Comparison of ENCODE assay signal across 19 cellular contexts in the genomic region with DNA sequence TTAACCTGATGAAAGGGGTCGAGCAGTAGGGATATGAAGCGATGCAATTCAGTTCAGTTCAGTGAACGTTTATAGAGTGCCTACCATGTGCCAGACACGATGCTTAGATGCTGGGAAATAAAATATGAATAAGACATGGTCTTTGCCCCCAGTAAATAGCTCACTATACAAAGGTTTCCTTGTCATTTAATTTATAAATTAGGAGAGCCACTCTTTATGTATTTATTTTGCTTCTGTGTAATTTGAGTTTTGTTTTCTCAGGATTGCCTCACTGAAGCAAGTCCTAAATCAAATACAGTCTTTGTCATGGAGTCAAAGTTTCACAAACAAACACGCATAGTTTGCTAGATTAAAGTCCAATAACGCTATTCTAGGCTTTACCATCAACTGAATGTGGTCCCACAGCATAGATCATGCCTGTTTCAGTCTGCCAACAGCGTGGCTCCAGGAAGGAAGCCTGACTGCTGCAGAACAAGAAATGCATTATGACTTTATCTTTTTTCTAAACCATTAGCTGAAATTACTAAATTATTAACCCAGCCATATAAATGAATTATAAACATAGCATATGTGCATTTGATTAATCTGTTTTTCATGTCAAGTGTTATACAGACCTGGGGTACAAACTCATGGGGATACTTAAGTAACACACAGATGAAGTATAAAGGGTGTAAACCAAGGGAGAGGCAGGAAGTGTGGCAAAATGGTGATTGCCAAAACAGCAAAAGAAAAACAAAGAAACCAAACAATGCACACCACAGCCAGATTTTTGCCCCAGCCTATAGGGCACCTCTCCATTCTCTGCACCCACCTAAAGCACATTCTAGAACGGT. TPM values are rescaled to one million over a fixed set of nuclear protein-coding genes. Genes with fewer than 3 reads are reported as not detected.
DNase-seq lines count a peak whose midpoint lies in the region; ATAC-seq, FAIRE-seq and TF ChIP-seq lines count a peak whose summit lies in the region.
"Had no signal": no experiment of that assay in that cellular context is flagged by ENCODE, and none has a peak within 500 bp of the region (broad histone marks: within the 10 kb centered on the region; RNA-seq: fewer than 3 reads in every experiment).

No MANE protein-coding gene starts in this region.

- no peak for TF ChIP-seq CTCF in Loucy (conservative IDR thresholded peaks at IDR 0.05; ENCODE audit: low read length)
- no peak for TF ChIP-seq CTCF in chondrocyte (IDR thresholded peaks at IDR 0.05)
- no peak for TF ChIP-seq CTCF in HepG2 (CRISPR knock-in tag; IDR thresholded peaks at IDR 0.05)

- TSS peak; percentile 96 for BruUV-seq in HepG2 (replicated peaks; lab: Mats Ljungman, UMichigan)

- intact Hi-C loops in HepG2 (cut with micrococcal nuclease; ENCODE audit: unreplicated experiment) = loop anchor here (1.0 kb wide), 6 partner anchors 23 to 180 kb away; partner anchors contain the start of gene CCN2

- H3K9me3 ChIP-seq in Loucy (ENCODE audit: insufficient read depth, low read depth, low read length) = no peaks in the 10 kb centered on the region
- H3K9me3 ChIP-seq in HepG2 (ENCODE audit: low read length) = no peaks in the 10 kb centered on the region
- H3K9me3 ChIP-seq: heart right ventricle had no signal

- TF ChIP-seq EP300 in HepG2 (IDR thresholded peaks at IDR 0.05; ENCODE audit: low read depth in 2 of 2, low read length in 2 of 2) (peak; percentile 98 to 100), HepG2 (CRISPR knock-in tag; IDR thresholded peaks at IDR 0.05; ENCODE audit: borderline replicate concordance) (peak; percentile 99)

- H3K4me1 Mint-ChIP-seq in chondrocyte (ENCODE audit: low read depth) = peaks cover 78% of the 10 kb centered on the region
- H3K4me1 Mint-ChIP-seq: activated CD4-positive, alpha-beta T cell treated with anti-CD3 and anti-CD28 coated beads, Interleukin-2, amount 10 ng/mL, durations not matched to agents 7 days and 5 days had no signal

- no peak overlapping the region for H3K4me3 Mint-ChIP-seq in chondrocyte (ENCODE audit: unreplicated experiment)
- H3K4me3 Mint-ChIP-seq: activated CD4-positive, alpha-beta T cell treated with anti-CD3 and anti-CD28 coated beads, Interleukin-2, amount 10 ng/mL, durations not matched to agents 7 days and 5 days; CD4-positive, alpha-beta T cell had no signal

- CTCF ChIA-PET in HepG2 (lab: Yijun Ruan, JAX; ENCODE audit: low intra/inter-chr PET ratio, low total read pairs) = interaction anchor here (1.1 to 1.7 kb wide), 2 partner anchors 22 to 31 kb away, joined by 4 to 7 read pairs; partner anchors contain the start of gene CCN2

- H3K27me3 ChIP-seq in ACC112 (ENCODE audit: insufficient read depth, low read length) (no peaks in the 10 kb centered on the region), Loucy (ENCODE audit: insufficient read depth, low read length, poor library complexity, severe bottlenecking) (no peaks in the 10 kb centered on the region), HepG2 (ENCODE audit: control insufficient read depth in 1 of 2, insufficient read depth in 2 of 2, low read length in 2 of 2) (no peaks in the 10 kb centered on the region)
- H3K27me3 ChIP-seq: heart right ventricle had no signal

- H3K9ac ChIP-seq in Loucy (ENCODE audit: low read depth, low read length, poor library complexity, severe bottlenecking) (peak overlapping the region; percentile 9), HepG2 (ENCODE audit: insufficient read depth, low read depth, low read length) (peak overlapping the region; percentile 81)

- DNase-seq in chondrocyte (ENCODE audit: low spot score) (no peak), HepG2 (ENCODE audit: low spot score) (peak; percentile 100), hippocampal formation (lab: John Stamatoyannopoulos, UW) (no peak), NCI-H146 (lab: John Stamatoyannopoulos, UW) (no peak), iPS-NIHi11 (ENCODE audit: low spot score) (no peak)
- DNase-seq: activated CD4-positive, alpha-beta T cell treated with anti-CD3 and anti-CD28 coated beads, Interleukin-2, amount 10 ng/mL, durations not matched to agents 7 days and 5 days; activated naive CD4-positive, alpha-beta T cell; CD4-positive, alpha-beta T cell; heart right ventricle; NCI-H2081 treated with DMSO at 0.1 percent for 48 hours; NCI-H526 treated with DMSO at 0.1 percent for 48 hours; occipital lobe; stimulated activated CD4-positive, alpha-beta T cell treated with anti-CD3 and anti-CD28 coated beads, Interleukin-4, amount 100 ng/mL, for 1 hour had no signal

- H3K79me2 ChIP-seq in ACC112 (ENCODE audit: control insufficient read depth, insufficient read depth, low read length, unreplicated experiment) (no peaks in the 10 kb centered on the region), Loucy (ENCODE audit: insufficient read depth, low read length) (no peaks in the 10 kb centered on the region), HepG2 (ENCODE audit: insufficient read depth, low read length) (no peaks in the 10 kb centered on the region)

- H3K9me2 ChIP-seq in Loucy (replicated peaks; ENCODE audit: low read depth, low read length) = no peaks in the 10 kb centered on the region

- no peaks in the 10 kb centered on the region for H3K27me3 Mint-ChIP-seq in chondrocyte (ENCODE audit: low read depth)
- H3K27me3 Mint-ChIP-seq: activated CD4-positive, alpha-beta T cell treated with anti-CD3 and anti-CD28 coated beads, Interleukin-2, amount 10 ng/mL, durations not matched to agents 7 days and 5 days had no signal

- FAIRE-seq in HepG2 (lab: Jason Lieb, UNC) = peak; percentile 85
- FAIRE-seq: keratinocyte had no signal

- peak overlapping the region; percentile 84 for H3K27ac ChIP-seq in ACC112 (ENCODE audit: low read depth, low read length)
- peak overlapping the region; percentile 98 for H3K27ac ChIP-seq in HepG2 (ENCODE audit: extremely low read length, insufficient read depth, low read length)
- H3K27ac ChIP-seq: SK-N-MC had no signal

- no peaks in the 10 kb centered on the region for H3K9me3 Mint-ChIP-seq in chondrocyte (ENCODE audit: low read depth)
- H3K9me3 Mint-ChIP-seq: activated CD4-positive, alpha-beta T cell treated with anti-CD3 and anti-CD28 coated beads, Interleukin-2, amount 10 ng/mL, durations not matched to agents 7 days and 5 days; CD4-positive, alpha-beta T cell had no signal

- no peaks in the 10 kb centered on the region for H3F3A ChIP-seq in Loucy (ENCODE audit: low read depth)

- in situ Hi-C loops in HepG2 (cut with HindIII; ENCODE audit: extremely low pct_ligation_motif_present, low pct_unique_long_range_greater_than_20kb) = loop anchor here (5.0 kb wide), 1 partner anchor 41 kb away; no protein-coding TSS in a partner anchor

- H4K20me1 ChIP-seq in Loucy (ENCODE audit: insufficient read depth, low read length, poor library complexity, severe bottlenecking) = no peaks in the 10 kb centered on the region
- H4K20me1 ChIP-seq in HepG2 (ENCODE audit: insufficient read depth, low read length) = no peaks in the 10 kb centered on the region

- H3K36me3 ChIP-seq in ACC112 (ENCODE audit: insufficient read depth, low read length) (no peaks in the 10 kb centered on the region), Loucy (ENCODE audit: insufficient read depth, low read length) (no peaks in the 10 kb centered on the region), HepG2 (replicated peaks in 1 of 2; ENCODE audit: control insufficient read depth in 1 of 2, insufficient read depth in 2 of 2, low read length in 2 of 2) (no peaks in the 10 kb centered on the region)
- H3K36me3 ChIP-seq: heart right ventricle had no signal

- peak; percentile 93 for ATAC-seq in HepG2
- no peak for ATAC-seq in GM21528 (IDR thresholded peaks at IDR 0.05; ENCODE audit: low FRiP score, unreplicated experiment)
- ATAC-seq: esophagus mucosa, heart right ventricle had no signal

- peak; percentile 24; the same call in 1 of the 2 replicates for TF ChIP-seq RAD21 in HepG2 (CRISPR knock-in tag; IDR thresholded peaks at IDR 0.05)

- H3K36me3 Mint-ChIP-seq in chondrocyte (ENCODE audit: low read depth) = no peaks in the 10 kb centered on the region

- peaks cover 88% of the 10 kb centered on the region for H3K4me1 ChIP-seq in ACC112 (ENCODE audit: control insufficient read depth, insufficient read depth, low read length, unreplicated experiment)
- H3K4me1 ChIP-seq in Loucy (ENCODE audit: insufficient read depth, low read length, poor library complexity, severe bottlenecking) = peaks cover 17% of the 10 kb centered on the region
- H3K4me1 ChIP-seq in HepG2 (ENCODE audit: insufficient read depth, low read length) = peaks cover 88% of the 10 kb centered on the region

- peak overlapping the region; percentile 58 for H3K27ac Mint-ChIP-seq in chondrocyte (ENCODE audit: unreplicated experiment)
- H3K27ac Mint-ChIP-seq: activated CD4-positive, alpha-beta T cell treated with anti-CD3 and anti-CD28 coated beads, Interleukin-2, amount 10 ng/mL, durations not matched to agents 7 days and 5 days; CD4-positive, alpha-beta T cell had no signal

- WGBS in HepG2 (ENCODE audit: low lambda C conversion rate) = 5% methylated on average over 8 of the region's 8 CpGs

- H3K4me2 ChIP-seq in Loucy (ENCODE audit: low read depth, low read length, poor library complexity, severe bottlenecking) (peak overlapping the region; percentile 15), HepG2 (ENCODE audit: low read depth, low read length) (peak overlapping the region; percentile 56)

- no peak overlapping the region for H2AFZ ChIP-seq in ACC112 (ENCODE audit: low read length, unreplicated experiment)
- peak overlapping the region; percentile 81 for H2AFZ ChIP-seq in Loucy (ENCODE audit: low read length)
- H2AFZ ChIP-seq in HepG2 (ENCODE audit: low read length) = no peak overlapping the region

- POLR2A ChIA-PET in HepG2 (lab: Yijun Ruan, JAX) = interaction anchor here (0.7 to 13.1 kb wide), 17 partner anchors 9 to 833 kb away, joined by 3 to 400 read pairs (median 5); partner anchors contain the start of genes CCN2 and RPS12

- TF ChIP-seq POLR2A in HepG2 (IDR thresholded peaks at IDR 0.05; ENCODE audit: insufficient read depth in 1 of 2, low read depth in 2 of 2, low read length in 2 of 2) = peak; percentile 65 to 95

- H3K4me3 ChIP-seq in ACC112 (ENCODE audit: low read depth, low read length) (no peak overlapping the region), Loucy (ENCODE audit: low read length, poor library complexity, severe bottlenecking) (no peak overlapping the region), HepG2 (replicated peaks in 1 of 3; ENCODE audit: insufficient read depth in 1 of 3, low read depth in 2 of 3, low read length in 3 of 3) (peak overlapping the region in 1 of 3 experiments; percentile 38; a peak in 1 of 6 replicates)
- H3K4me3 ChIP-seq: heart right ventricle, SK-N-MC had no signal

RNA-seq across cellular contexts. Expression of gene CCN2, which starts 29.8 kb away (rescaled TPM):
- total RNA-seq in chondrocyte (1,296 to 1,346 TPM (median 1,334 TPM) in 3 replicates), HepG2 (2016; rRNA removed; fragmentation: Illumina TruSeq; extraction: Trizol) (29.6 and 34.7 TPM in 2 replicates)
- total RNA-seq in HepG2 (2016; cell fraction: cytosol; rRNA removed; fragmentation: Illumina TruSeq; extraction: Trizol; ENCODE audit: low read depth) = 7.2 and 7.8 TPM in 2 replicates
- 27.0 and 36.5 TPM in 2 replicates for total RNA-seq in HepG2 (2016; cell fraction: insoluble cytoplasmic fraction; rRNA removed; fragmentation: Illumina TruSeq; extraction: Trizol)
- 29.3 and 34.9 TPM in 2 replicates for total RNA-seq in HepG2 (2016; cell fraction: membrane; rRNA removed; fragmentation: Illumina TruSeq; extraction: Trizol)
- total RNA-seq in HepG2 (2016; cell fraction: nucleus; rRNA removed; fragmentation: Illumina TruSeq; extraction: Trizol) = 91.2 and 104 TPM in 2 replicates
- 316 and 375 TPM in 2 replicates for polyA plus RNA-seq in HepG2 (2011; rRNA removed)
- polyA plus RNA-seq in HepG2 (2011; cell fraction: cytosol; rRNA removed) = 191 and 283 TPM in 2 replicates
- 458 and 601 TPM in 2 replicates for polyA plus RNA-seq in HepG2 (2011; cell fraction: nucleus; rRNA removed)
- polyA plus RNA-seq in HepG2 (2012) = 765 and 789 TPM in 2 replicates
- 7.8 and 8.0 TPM in 2 replicates for polyA plus RNA-seq in HepG2 (2016; cell fraction: cytosol; fragmentation: Illumina TruSeq; extraction: Trizol; ENCODE audit: low read depth)
- polyA plus RNA-seq in HepG2 (2016; cell fraction: insoluble cytoplasmic fraction; fragmentation: Illumina TruSeq; extraction: Trizol; ENCODE audit: low read depth) = 36.0 and 46.4 TPM in 2 replicates
- 18.5 and 20.3 TPM in 2 replicates for polyA plus RNA-seq in HepG2 (2016; cell fraction: membrane; fragmentation: Illumina TruSeq; extraction: Trizol; ENCODE audit: low read depth)
- 252 and 258 TPM in 2 replicates for polyA plus RNA-seq in HepG2 (2016; cell fraction: nucleus; fragmentation: Illumina TruSeq; extraction: Trizol; ENCODE audit: insufficient read depth, low read depth)
- polyA minus RNA-seq in HepG2 (2011; rRNA and poly(A)+ RNA removed; ENCODE audit: low replicate concordance) = 0.21 and 276 TPM in 2 replicates
- 404 and 475 TPM in 2 replicates for polyA minus RNA-seq in HepG2 (2011; cell fraction: cytosol; rRNA and poly(A)+ RNA removed)
- 171 and 228 TPM in 2 replicates for polyA minus RNA-seq in HepG2 (2011; cell fraction: nucleus; rRNA and poly(A)+ RNA removed)
- total RNA-seq: activated CD4-positive, alpha-beta T cell treated with anti-CD3 and anti-CD28 coated beads, Interleukin-2, amount 10 ng/mL, durations not matched to agents 7 days and 5 days had no signal

Comparison
In these comparisons a context has a peak if more than half of its experiments do, and no peak if none do; other contexts are left out.
1. RNA of gene CCN2, which starts 29.8 kb away (total RNA-seq): 1,296 to 1,346 TPM in chondrocyte; 7.2 to 104 TPM in HepG2; every median in the first group is over 10 times any median in the second.